ENCODE assay signal across 7 cellular contexts in the genomic region with DNA sequence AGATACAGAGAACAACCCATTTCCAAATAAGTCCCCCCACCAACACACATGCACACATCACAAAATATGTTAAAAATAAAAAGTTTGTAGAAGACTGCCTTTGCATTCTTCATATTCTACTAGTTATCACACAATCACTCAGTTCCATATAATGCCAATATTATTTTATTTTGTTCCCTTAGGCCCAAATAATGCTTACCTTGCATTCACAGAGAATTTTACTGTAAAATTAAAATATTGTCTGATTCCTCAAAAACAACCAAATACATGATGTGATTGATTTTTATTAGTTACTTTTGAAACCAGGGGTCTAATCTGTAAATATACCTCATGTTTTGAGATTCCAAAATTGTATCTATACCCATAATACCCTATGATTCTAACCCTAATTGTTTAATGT.
"Had no signal": no experiment of that assay in that cellular context is flagged by ENCODE, and none has a peak within 500 bp of the region (broad histone marks: within the 10 kb centered on the region; RNA-seq: fewer than 3 reads in every experiment).

No MANE protein-coding gene starts in this region.

- H3K4me1 ChIP-seq: HAP-1 had no signal

- H3K27ac ChIP-seq: HL-60 had no signal

- H3K9me3 ChIP-seq: HAP-1 had no signal

- DNase-seq: H7, HFFc6, KG1 had no signal

- H2AFZ ChIP-seq: GM23338 had no signal

- H3K4me3 ChIP-seq: GM23338, HAP-1 had no signal

- ATAC-seq: GM23338, HCT116 had no signal

- H3K4me2 ChIP-seq: GM23338 had no signal

- H3K36me3 ChIP-seq: HAP-1 had no signal
